ENCODE assay signal across 8 cellular contexts in genomic region chr21:43333301-43334062, GRCh38.
DNase-seq lines count a peak whose midpoint lies in the region; ATAC-seq and TF ChIP-seq lines count a peak whose summit lies in the region.

No MANE protein-coding gene starts in this region.

- no peaks in the 10 kb centered on the region for H3K36me3 ChIP-seq in mucosa of descending colon (ENCODE audit: low read depth)

- peak; percentile 51 for ATAC-seq in mucosa of descending colon
- no peak for ATAC-seq in GM18867 (IDR thresholded peaks at IDR 0.05; ENCODE audit: unreplicated experiment)
- ATAC-seq in HG03108 (IDR thresholded peaks at IDR 0.05; ENCODE audit: unreplicated experiment) = no peak

- CTCF ChIA-PET in AG04450 (lab: Charles Lee) = interaction anchor here (1.0 kb wide), 1 partner anchor 313 kb away, joined by 3 read pairs; no protein-coding TSS in a partner anchor

- TF ChIP-seq CTCF in AG04450 (IDR thresholded peaks at IDR 0.05; ENCODE audit: low read depth, low read length) = no peak
- no peak for TF ChIP-seq CTCF in mucosa of descending colon (IDR thresholded peaks at IDR 0.05)
- TF ChIP-seq CTCF in GM13976 (IDR thresholded peaks at IDR 0.05; ENCODE audit: borderline replicate concordance, control extremely low read depth, extremely low read depth, insufficient read depth, missing control alignments) = no peak

- peak overlapping the region; percentile 99 for H3K27ac ChIP-seq in AG04450 (ENCODE audit: low read depth, low read length)

- H3K4me3 ChIP-seq in AG04450 (ENCODE audit: low read depth, low read length) (peak overlapping the region; percentile 45), mucosa of descending colon (no peak overlapping the region)

- POLR2A ChIA-PET in AG04450 (lab: Yijun Ruan, JAX) = no interaction called here

- H3K4me1 ChIP-seq in mucosa of descending colon (ENCODE audit: low read depth) = peaks cover 8% of the 10 kb centered on the region

- in situ Hi-C loops in GM13976 (cut with MboI; ENCODE audit: low sequenced_read_pairs, unreplicated experiment) = no loop called here

- H3K9me3 ChIP-seq in AG04450 (ENCODE audit: control insufficient read depth, insufficient read depth, low read length) (no peaks in the 10 kb centered on the region; the same call in 1 of the 2 replicates), mucosa of descending colon (no peaks in the 10 kb centered on the region)

- peaks cover 2% of the 10 kb centered on the region for H3K27me3 ChIP-seq in AG04450 (ENCODE audit: control insufficient read depth, insufficient read depth, low read length)

- DNase-seq in AG04450 (ENCODE audit: low read depth, low spot score) = peak; percentile 80
- peak; percentile 3 to 28 for DNase-seq in Kasumi-1 (lab: John Stamatoyannopoulos, UW)
- peak; percentile 57 to 77 for DNase-seq in dermis microvascular lymphatic vessel endothelial cell (ENCODE audit: low read depth in 2 of 2)
- DNase-seq in mucosa of descending colon = peak in 1 of 3 donors; percentile 36
- no peak for DNase-seq in GM13976 (ENCODE audit: low spot score)
- no peak for DNase-seq in NCI-H1105 (lab: John Stamatoyannopoulos, UW)

- intact Hi-C loops in mucosa of descending colon (cut with DNase I, micrococcal nuclease) = no loop called here

Comparison
In these comparisons a context has a peak if more than half of its experiments do, and no peak if none do; other contexts are left out.
1. DNase-seq: peak in AG04450 (single experiment), Kasumi-1 (2 of 2) and dermis microvascular lymphatic vessel endothelial cell (2 of 2); none in GM13976 (single experiment) and NCI-H1105 (single experiment).